Comparison of ENCODE assay signal across 9 cellular contexts in genomic region chr11:45846174-45846675, GRCh38. TPM values are rescaled to one million over a fixed set of nuclear protein-coding genes. Genes with fewer than 3 reads are reported as not detected.
DNase-seq lines count a peak whose midpoint lies in the region; ATAC-seq and TF ChIP-seq lines count a peak whose summit lies in the region.
"Had no signal": no experiment of that assay in that cellular context is flagged by ENCODE, and none has a peak within 500 bp of the region (broad histone marks: within the 10 kb centered on the region; RNA-seq: fewer than 3 reads in every experiment).

No MANE protein-coding gene starts in this region.

- H3K27ac Mint-ChIP-seq in activated CD8-positive, alpha-beta memory T cell treated with anti-CD3 and anti-CD28 coated beads, Interleukin-2, amount 10 ng/mL, durations not matched to agents 7 days and 5 days: no peak overlapping the region
- H3K27ac Mint-ChIP-seq in WTC11: no peak overlapping the region

- H3K4me3 ChIP-seq in adrenal gland (no peak overlapping the region), testis (no peak overlapping the region)

- H3K27me3 ChIP-seq in adrenal gland (no peaks in the 10 kb centered on the region), testis (no peaks in the 10 kb centered on the region)

- H3K9me3 ChIP-seq in adrenal gland (replicated peaks in 1 of 3) (no peaks in the 10 kb centered on the region), testis (no peaks in the 10 kb centered on the region)

- no peak for ATAC-seq in activated CD8-positive, alpha-beta memory T cell treated with anti-CD3 and anti-CD28 coated beads, Interleukin-2, amount 10 ng/mL, durations not matched to agents 7 days and 5 days
- ATAC-seq in esophagus mucosa (no peak), WTC11 (no peak)

- H3K9me3 Mint-ChIP-seq in activated CD8-positive, alpha-beta memory T cell treated with anti-CD3 and anti-CD28 coated beads, Interleukin-2, amount 10 ng/mL, durations not matched to agents 7 days and 5 days (ENCODE audit: low read depth): no peaks in the 10 kb centered on the region
- peaks cover 8% of the 10 kb centered on the region; the same call in 1 of the 2 replicates for H3K9me3 Mint-ChIP-seq in WTC11

- H3K4me1 ChIP-seq in adrenal gland (replicated peaks in 1 of 2) (peaks cover 7 to 47% of the 10 kb centered on the region in 2 donors), testis (peaks cover 34% of the 10 kb centered on the region)

- TF ChIP-seq POLR2A in adrenal gland (IDR thresholded peaks at IDR 0.05) (no peak), testis (IDR thresholded peaks at IDR 0.05) (no peak)

- CTCF ChIA-PET in activated CD8-positive, alpha-beta memory T cell treated with anti-CD3 and anti-CD28 coated beads, Interleukin-2, amount 10 ng/mL, durations not matched to agents 7 days and 5 days (lab: Charles Lee): interaction anchor here (0.9 to 3.6 kb wide), 8 partner anchors 9 to 160 kb away, joined by 3 to 17 read pairs (median 4); partner anchors contain the start of gene PEX16
- CTCF ChIA-PET in WTC11 (lab: Charles Lee): interaction anchor here (1.0 to 1.5 kb wide), 3 partner anchors 30 to 75 kb away, joined by 4 to 6 read pairs (median 4); partner anchors contain the start of gene PEX16

- DNase-seq in activated CD8-positive, alpha-beta memory T cell treated with anti-CD3 and anti-CD28 coated beads, Interleukin-2, amount 10 ng/mL, durations not matched to agents 7 days and 5 days: no peak
- DNase-seq in activated CD8-positive, alpha-beta memory T cell treated with anti-CD3 and anti-CD28 coated beads for 24 hours: no peak
- DNase-seq in adrenal gland (peak in 2 of 7 donors; percentile 10 to 56), mesenteric fat pad (ENCODE audit: low spot score) (peak; percentile 39), testis (no peak), WTC11 (ENCODE audit: low spot score) (no peak)
- no peak for DNase-seq in stimulated activated CD4-positive, alpha-beta T cell treated with anti-CD3 and anti-CD28 coated beads, Interleukin-15, amount 100 ng/mL, for 24 hours
- DNase-seq: NCI-H446 treated with DMSO at 0.1 percent for 48 hours had no signal

- peaks cover 48% of the 10 kb centered on the region for H3K4me1 Mint-ChIP-seq in activated CD8-positive, alpha-beta memory T cell treated with anti-CD3 and anti-CD28 coated beads, Interleukin-2, amount 10 ng/mL, durations not matched to agents 7 days and 5 days
- peaks cover 11% of the 10 kb centered on the region for H3K4me1 Mint-ChIP-seq in WTC11

- intact Hi-C loops in adrenal gland (cut with DNase I): no loop called here
- intact Hi-C loops in testis (cut with DNase I; ENCODE audit: low total_unique reads): no loop called here

- H3K36me3 ChIP-seq in adrenal gland (replicated peaks in 1 of 2) (no peaks in the 10 kb centered on the region), testis (ENCODE audit: low read depth, missing control alignments) (no peaks in the 10 kb centered on the region)

- H3K27me3 Mint-ChIP-seq in activated CD8-positive, alpha-beta memory T cell treated with anti-CD3 and anti-CD28 coated beads, Interleukin-2, amount 10 ng/mL, durations not matched to agents 7 days and 5 days: peaks cover 19% of the 10 kb centered on the region
- H3K27me3 Mint-ChIP-seq in WTC11 (ENCODE audit: low read depth): peaks cover 34% of the 10 kb centered on the region

- WGBS in adrenal gland, 4 donors: 81 to 88% (median 84%) methylated on average over 4 of the region's 4 CpGs
- WGBS in testis, 2 donors: 71 to 79% methylated on average over 4 of the region's 4 CpGs

- POLR2A ChIA-PET in WTC11 (lab: Charles Lee): interaction anchor here (1.1 to 1.5 kb wide), 2 partner anchors 13 to 76 kb away, joined by 5 to 9 read pairs; partner anchors contain the start of gene LARGE2

- H3K4me3 Mint-ChIP-seq in activated CD8-positive, alpha-beta memory T cell treated with anti-CD3 and anti-CD28 coated beads, Interleukin-2, amount 10 ng/mL, durations not matched to agents 7 days and 5 days: peak overlapping the region; percentile 76
- no peak overlapping the region for H3K4me3 Mint-ChIP-seq in WTC11

- no peak for TF ChIP-seq CTCF in adrenal gland (IDR thresholded peaks at IDR 0.05)
- no peak for TF ChIP-seq CTCF in testis (IDR thresholded peaks at IDR 0.05)
- TF ChIP-seq CTCF in WTC11 (IDR thresholded peaks at IDR 0.05): no peak

- no peaks in the 10 kb centered on the region for H3K36me3 Mint-ChIP-seq in activated CD8-positive, alpha-beta memory T cell treated with anti-CD3 and anti-CD28 coated beads, Interleukin-2, amount 10 ng/mL, durations not matched to agents 7 days and 5 days
- no peaks in the 10 kb centered on the region for H3K36me3 Mint-ChIP-seq in WTC11

- H3K27ac ChIP-seq in adrenal gland (peak overlapping the region; percentile 61 to 99 (median 98)), testis (peak overlapping the region; percentile 79 to 97)

TF ChIP-seq in WTC11, 78 proteins besides CTCF, POLR2A, EP300 and RAD21:
- TF ChIP-seq TP53 (CRISPR knock-in tag; IDR thresholded peaks at IDR 0.05) (no peak), IRF2 (CRISPR knock-in tag; IDR thresholded peaks at IDR 0.05; ENCODE audit: borderline replicate concordance, low read depth) (no peak), ESRRA (CRISPR knock-in tag; IDR thresholded peaks at IDR 0.05; ENCODE audit: borderline replicate concordance) (no peak), SMAD4 (CRISPR knock-in tag; IDR thresholded peaks at IDR 0.05) (no peak), EMX1 (CRISPR knock-in tag; IDR thresholded peaks at IDR 0.05) (no peak), ZNF532 (CRISPR knock-in tag; IDR thresholded peaks at IDR 0.05; ENCODE audit: borderline replicate concordance) (no peak), GRHL2 (CRISPR knock-in tag; IDR thresholded peaks at IDR 0.05; ENCODE audit: insufficient replicate concordance, severe bottlenecking) (no peak), ZNF671 (CRISPR knock-in tag; IDR thresholded peaks at IDR 0.05) (no peak), JAZF1 (CRISPR knock-in tag; IDR thresholded peaks at IDR 0.05) (no peak)

RNA-seq across cellular contexts. Expression of gene CRY2, which starts 1.1 kb away (rescaled TPM):
- 10 to 100 TPM; 22.5 to 23.3 TPM for total RNA-seq in activated CD8-positive, alpha-beta memory T cell treated with anti-CD3 and anti-CD28 coated beads, Interleukin-2, amount 10 ng/mL, durations not matched to agents 7 days and 5 days
- total RNA-seq in adrenal gland: 10 to 100 TPM; 27.2 to 57.4 (median 36.2) TPM
- polyA plus RNA-seq in adrenal gland: 10 to 100 TPM; 14.7 to 19.1 (median 14.9) TPM
- 69.9 TPM for total RNA-seq in mesenteric fat pad
- total RNA-seq in testis: 100 to 1,000 TPM; 109 to 124 TPM
- 80.0 TPM for polyA plus RNA-seq in testis (ENCODE audit: insufficient read depth, low read depth, low replicate concordance)
- total RNA-seq in esophagus mucosa: 6.6 TPM
- total RNA-seq in WTC11 (2021): 14.4 to 18.3 TPM (median 16.8 TPM) in 3 replicates

RNA-seq across cellular contexts. Expression of gene MAPK8IP1, which starts 39.2 kb away (rescaled TPM):
- under 1 TPM; 0.42 to 0.73 TPM for total RNA-seq in activated CD8-positive, alpha-beta memory T cell treated with anti-CD3 and anti-CD28 coated beads, Interleukin-2, amount 10 ng/mL, durations not matched to agents 7 days and 5 days
- 10 to 100 TPM; 28.2 to 73.7 (median 32.6) TPM for total RNA-seq in adrenal gland
- polyA plus RNA-seq in adrenal gland: 10 to 100 TPM; 14.5 to 39.5 (median 33.3) TPM
- 4.2 TPM for total RNA-seq in mesenteric fat pad
- 10 to 100 TPM; 54.5 to 57.5 TPM for total RNA-seq in testis
- 62.9 TPM for polyA plus RNA-seq in testis (ENCODE audit: insufficient read depth, low read depth, low replicate concordance)
- total RNA-seq in esophagus mucosa: 1.1 TPM
- total RNA-seq in WTC11 (2021): 31.6 to 34.1 TPM (median 32.4 TPM) in 3 replicates

RNA-seq across cellular contexts. Expression of gene SLC35C1, which starts 41.3 kb away (rescaled TPM):
- 10 to 100 TPM; 15.2 to 15.7 TPM for total RNA-seq in activated CD8-positive, alpha-beta memory T cell treated with anti-CD3 and anti-CD28 coated beads, Interleukin-2, amount 10 ng/mL, durations not matched to agents 7 days and 5 days
- 10 to 100 TPM in 6 of 8 donors, 1 to 10 TPM in 2; 8.5 to 17.3 (median 12.4) TPM for total RNA-seq in adrenal gland
- polyA plus RNA-seq in adrenal gland: 1 to 10 TPM; 6.3 to 8.2 (median 7.8) TPM
- 81.0 TPM for total RNA-seq in mesenteric fat pad
- total RNA-seq in testis: 10 to 100 TPM; 12.9 to 15.7 TPM
- 10.4 TPM for polyA plus RNA-seq in testis (ENCODE audit: insufficient read depth, low read depth, low replicate concordance)
- 22.8 TPM for total RNA-seq in esophagus mucosa
- 10.4 to 14.3 TPM (median 12.1 TPM) in 3 replicates for total RNA-seq in WTC11 (2021)
